8 cellular contexts compared by ENCODE assay signal in genomic region chr17:58517928-58518609, GRCh38. TPM values are rescaled to one million over a fixed set of nuclear protein-coding genes. Genes with fewer than 3 reads are reported as not detected.
DNase-seq lines count a peak whose midpoint lies in the region; ATAC-seq and TF ChIP-seq lines count a peak whose summit lies in the region.

No MANE protein-coding gene starts in this region.

- peak overlapping the region; percentile 90 for H3K4me3 ChIP-seq in epithelial cell of proximal tubule (ENCODE audit: low read depth, low read length)
- H3K4me3 ChIP-seq in mucosa of descending colon: peak overlapping the region; percentile 57

- TF ChIP-seq EP300 in Ishikawa (IDR thresholded peaks at IDR 0.05; ENCODE audit: borderline replicate concordance): no peak

- peaks cover 7% of the 10 kb centered on the region for H3K36me3 ChIP-seq in mucosa of descending colon (ENCODE audit: low read depth)

- no peaks in the 10 kb centered on the region for H3K9me3 ChIP-seq in mucosa of descending colon

- H3K4me1 ChIP-seq in mucosa of descending colon (ENCODE audit: low read depth): peaks cover 38% of the 10 kb centered on the region

- TF ChIP-seq RAD21 in Ishikawa (IDR thresholded peaks at IDR 0.05; ENCODE audit: low read depth): no peak

- TF ChIP-seq CTCF in epithelial cell of proximal tubule (conservative IDR thresholded peaks at IDR 0.05; ENCODE audit: low read depth, low read length): no peak
- TF ChIP-seq CTCF in mucosa of descending colon (IDR thresholded peaks at IDR 0.05): no peak

- ATAC-seq in GM21619 (IDR thresholded peaks at IDR 0.05; ENCODE audit: unreplicated experiment): peak; percentile 72
- peak; percentile 84 for ATAC-seq in mucosa of descending colon

- intact Hi-C loops in mucosa of descending colon (cut with DNase I, micrococcal nuclease): no loop called here

- DNase-seq in DMS153 treated with DMSO at 0.1 percent for 48 hours (lab: John Stamatoyannopoulos, UW; ENCODE audit: unreplicated experiment) (peak; percentile 99), OCI-M2 (lab: John Stamatoyannopoulos, UW; ENCODE audit: unreplicated experiment) (peak; percentile 97), epithelial cell of proximal tubule (ENCODE audit: low read depth) (peak; percentile 95), mucosa of descending colon (peak; percentile 100)
- DNase-seq in activated T-cell treated with anti-CD3 and anti-CD28 coated beads, Interleukin-2, amount 50 U/mL, for 1 hour: peak; percentile 98
- DNase-seq in stimulated activated CD8-positive, alpha-beta memory T cell treated with anti-CD3 and anti-CD28 coated beads, Interleukin-4, amount 100 ng/mL, for 1 hour (ENCODE audit: low read depth in 2 of 2, low spot score in 1 of 2): peak; percentile 98 to 99

TF ChIP-seq in Ishikawa, 13 proteins besides CTCF, POLR2A, EP300 and RAD21:
- TF ChIP-seq YY1 (IDR thresholded peaks at IDR 0.05; ENCODE audit: low read depth) (peak; percentile 53), REST (IDR thresholded peaks at IDR 0.05; ENCODE audit: low read depth) (no peak), MAX (IDR thresholded peaks at IDR 0.05) (no peak; the same call in 1 of the 2 replicates), ZBTB7A (IDR thresholded peaks at IDR 0.05; ENCODE audit: low read depth) (no peak), EGR1 (IDR thresholded peaks at IDR 0.05) (peak; percentile 78), CEBPB (IDR thresholded peaks at IDR 0.05) (no peak), CREB1 (IDR thresholded peaks at IDR 0.05; ENCODE audit: low read depth) (peak; percentile 79), TAF1 (IDR thresholded peaks at IDR 0.05; ENCODE audit: low read depth) (no peak; the same call in 1 of the 2 replicates), TCF12 (IDR thresholded peaks at IDR 0.05; ENCODE audit: low read depth) (no peak; the same call in 1 of the 2 replicates), USF1 (IDR thresholded peaks at IDR 0.05) (no peak; the same call in 1 of the 2 replicates), TEAD4 (IDR thresholded peaks at IDR 0.05) (0 out of 2 replicates have a peak, but pooled peaks have one; percentile 12), FOXM1 (IDR thresholded peaks at IDR 0.05; ENCODE audit: borderline replicate concordance, low read depth) (no peak)

RNA-seq across cellular contexts. Expression of gene MTMR4, which starts 3.6 kb away (rescaled TPM):
- total RNA-seq in epithelial cell of proximal tubule: 49.9 and 73.1 TPM in 2 replicates
- 10 to 100 TPM; 38.9 to 61.9 (median 47.3) TPM for total RNA-seq in mucosa of descending colon

RNA-seq across cellular contexts. Expression of gene HSF5, which starts 29.9 kb away (rescaled TPM):
- 0.22 and 0.29 TPM in 2 replicates for total RNA-seq in epithelial cell of proximal tubule
- total RNA-seq in mucosa of descending colon: under 1 TPM in 2 of 3 donors, not detected in 1; 0.07 to 0.09 TPM

Comparison
In these comparisons a context has a peak if more than half of its experiments do, and no peak if none do; other contexts are left out.
1. Peak in every context shown above with its lines: DNase-seq, ATAC-seq and H3K4me3 ChIP-seq.